Comparison of ENCODE assay signal across 21 cellular contexts in the genomic region with DNA sequence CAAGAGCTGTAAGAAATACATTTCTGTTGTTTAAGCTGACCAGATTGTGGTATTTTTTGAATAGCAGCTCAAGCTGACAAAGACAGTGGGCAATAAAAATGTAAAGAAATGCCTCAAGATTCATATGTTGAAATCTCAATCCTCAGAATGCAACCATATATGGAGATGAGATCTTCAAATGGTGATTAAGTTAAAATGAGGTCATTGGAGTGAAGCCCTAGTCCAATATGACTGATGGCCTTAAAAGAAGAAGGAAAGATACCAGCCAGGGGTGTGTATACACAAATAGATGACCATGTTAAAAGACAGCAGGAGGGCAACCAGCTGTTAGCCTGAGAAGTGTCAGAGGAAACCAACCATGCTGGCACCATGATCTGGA. TPM values are rescaled to one million over a fixed set of nuclear protein-coding genes. Genes with fewer than 3 reads are reported as not detected.
DNase-seq lines count a peak whose midpoint lies in the region; ATAC-seq, FAIRE-seq and TF ChIP-seq lines count a peak whose summit lies in the region.
"Had no signal": no experiment of that assay in that cellular context is flagged by ENCODE, and none has a peak within 500 bp of the region (broad histone marks: within the 10 kb centered on the region; RNA-seq: fewer than 3 reads in every experiment).

No MANE protein-coding gene starts in this region.

- H3K4me1 ChIP-seq in K562 (replicated peaks in 1 of 2; ENCODE audit: control insufficient read depth in 2 of 2, insufficient read depth in 2 of 2, low read length in 2 of 2) (no peaks in the 10 kb centered on the region), testis (no peaks in the 10 kb centered on the region)
- no peaks in the 10 kb centered on the region for H3K4me1 ChIP-seq in CD8-positive, alpha-beta T cell (ENCODE audit: insufficient read depth, low read length)
- H3K4me1 ChIP-seq: A549 had no signal

- no peak for TF ChIP-seq RAD21 in K562 (CRISPR knock-in tag; conservative IDR thresholded peaks at IDR 0.05 in 1 of 2, IDR thresholded peaks at IDR 0.05 in 1 of 2)

- CTCF ChIA-PET in K562 (lab: Yijun Ruan, JAX; ENCODE audit: low intra/inter-chr PET ratio) = no interaction called here
- CTCF ChIA-PET in CD8-positive, alpha-beta T cell (lab: Charles Lee) = no interaction called here

- no peak overlapping the region for H3K4me3 ChIP-seq in K562
- H3K4me3 ChIP-seq in testis = no peak overlapping the region
- H3K4me3 ChIP-seq in CD8-positive, alpha-beta T cell (ENCODE audit: low read depth, low read length) = no peak overlapping the region
- H3K4me3 ChIP-seq: A549, GM12878 had no signal

- H3K9me3 ChIP-seq in K562 (replicated peaks; ENCODE audit: control insufficient read depth, insufficient read depth, low read depth, low read length) (no peaks in the 10 kb centered on the region), testis (no peaks in the 10 kb centered on the region)
- H3K9me3 ChIP-seq in CD8-positive, alpha-beta T cell (ENCODE audit: low read length) = no peaks in the 10 kb centered on the region
- H3K9me3 ChIP-seq: A549 had no signal

- BruUV-seq in K562 (replicated peaks; lab: Mats Ljungman, UMichigan) = no TSS peak

- no peak overlapping the region for H3K4me3 Mint-ChIP-seq in CD8-positive, alpha-beta T cell
- H3K4me3 Mint-ChIP-seq: CD4-positive, CD25-positive, alpha-beta regulatory T cell; T-helper 17 cell had no signal

- TF ChIP-seq POLR2A in K562 (conservative IDR thresholded peaks at IDR 0.05) = no peak
- no peak for TF ChIP-seq POLR2A in testis (IDR thresholded peaks at IDR 0.05)

- H3K4me2 ChIP-seq in K562 (ENCODE audit: insufficient read depth, low read length) = no peak overlapping the region
- H3K4me2 ChIP-seq: A549 had no signal

- no peaks in the 10 kb centered on the region for H3K79me2 ChIP-seq in K562 (ENCODE audit: control insufficient read depth, insufficient read depth, low read length)

- H3K9ac ChIP-seq in K562 (ENCODE audit: insufficient read depth in 1 of 2, low read depth in 2 of 2, low read length in 2 of 2) = no peak overlapping the region

- H3K9me3 Mint-ChIP-seq in CD8-positive, alpha-beta T cell = peaks cover 6% of the 10 kb centered on the region

- no peaks in the 10 kb centered on the region for H4K20me1 ChIP-seq in K562 (replicated peaks; ENCODE audit: control insufficient read depth, insufficient read depth, low read length)

- POLR2A ChIA-PET in K562 (lab: Yijun Ruan, JAX) = interaction anchor here (1.1 kb wide), 1 partner anchor 50 kb away, joined by 3 read pairs; no protein-coding TSS in a partner anchor
- POLR2A ChIA-PET in CD8-positive, alpha-beta T cell (lab: Charles Lee) = interaction anchor here (0.6 kb wide), 2 partner anchors 1017 to 1058 kb away, joined by 3 to 5 read pairs; no protein-coding TSS in a partner anchor

- H3K27me3 Mint-ChIP-seq in CD8-positive, alpha-beta T cell (ENCODE audit: low read depth) = peaks cover 29% of the 10 kb centered on the region

- no peak overlapping the region for H2AFZ ChIP-seq in K562 (ENCODE audit: low read depth, low read length)

- H3K36me3 ChIP-seq in K562 (ENCODE audit: control insufficient read depth, insufficient read depth, low read length) (no peaks in the 10 kb centered on the region), testis (ENCODE audit: low read depth, missing control alignments) (no peaks in the 10 kb centered on the region)
- H3K36me3 ChIP-seq in CD8-positive, alpha-beta T cell (ENCODE audit: insufficient read depth, low read length) = no peaks in the 10 kb centered on the region

- ATAC-seq in K562 = no peak
- ATAC-seq in CD8-positive, alpha-beta T cell = no peak
- ATAC-seq: A549, GM12878, T-helper 17 cell had no signal

- H3K27me3 ChIP-seq in K562 (ENCODE audit: control insufficient read depth in 2 of 2, insufficient read depth in 2 of 2, low read length in 2 of 2) (peaks cover 6 to 15% of the 10 kb centered on the region in 2 experiments; a peak in 4 of 5 replicates), testis (no peaks in the 10 kb centered on the region)
- no peaks in the 10 kb centered on the region for H3K27me3 ChIP-seq in CD8-positive, alpha-beta T cell (ENCODE audit: insufficient read depth, low read length)

- intact Hi-C loops in K562 (cut with micrococcal nuclease) = no loop called here
- intact Hi-C loops in testis (cut with DNase I; ENCODE audit: low total_unique reads) = no loop called here
- intact Hi-C loops in CD8-positive, alpha-beta T cell (cut with DNase I, micrococcal nuclease) = no loop called here

- TF ChIP-seq CTCF in K562 (IDR thresholded peaks at IDR 0.05 in 2 of 3, conservative IDR thresholded peaks at IDR 0.05 in 1 of 3; ENCODE audit: insufficient read depth in 2 of 3, low read depth in 1 of 3, low read length in 3 of 3) (no peak), testis (IDR thresholded peaks at IDR 0.05) (no peak)
- no peak for TF ChIP-seq CTCF in CD8-positive, alpha-beta T cell (IDR thresholded peaks at IDR 0.05)

- H3K9me1 ChIP-seq in K562 (ENCODE audit: control insufficient read depth, insufficient read depth, low read length) = no peaks in the 10 kb centered on the region

- no peak for TF ChIP-seq EP300 in K562 (IDR thresholded peaks at IDR 0.05; ENCODE audit: low read length)

- FAIRE-seq in K562 (lab: Jason Lieb, UNC) = no peak
- FAIRE-seq: A549, GM12878, H1, RCC 7860 had no signal

- DNase-seq in AML-193 (lab: John Stamatoyannopoulos, UW) (peak; percentile 40 to 53), GF-D8 (lab: John Stamatoyannopoulos, UW) (peak; percentile 42), MV-4-11 (lab: John Stamatoyannopoulos, UW) (peak; percentile 92), K562 (ENCODE audit: extremely low read depth in 1 of 4, low spot score in 3 of 4) (no peak), iPS-NIHi11 (ENCODE audit: low spot score) (no peak), testis (no peak), NCI-H446 (lab: John Stamatoyannopoulos, UW) (no peak)
- DNase-seq in CD8-positive, alpha-beta T cell = no peak
- DNase-seq: CD4-positive, CD25-positive, alpha-beta regulatory T cell; NCI-H1105 treated with DMSO at 0.1 percent for 48 hours; NCI-H1930; NCI-H2171 treated with DMSO at 0.1 percent for 48 hours; NCI-H774; Right ventricle myocardium superior; T-helper 17 cell had no signal

- in situ Hi-C loops in K562 (cut with MboI) = no loop called here

- no peaks in the 10 kb centered on the region for H3K4me1 Mint-ChIP-seq in CD8-positive, alpha-beta T cell (ENCODE audit: low read depth)
- H3K4me1 Mint-ChIP-seq: CD4-positive, CD25-positive, alpha-beta regulatory T cell; T-helper 17 cell had no signal

- no peak overlapping the region for H3K27ac ChIP-seq in K562 (ENCODE audit: extremely low read depth, low read depth, low read length)
- no peak overlapping the region for H3K27ac ChIP-seq in testis
- no peak overlapping the region for H3K27ac ChIP-seq in CD8-positive, alpha-beta T cell (ENCODE audit: low read depth, low read length)
- H3K27ac ChIP-seq: A549 had no signal

- no peaks in the 10 kb centered on the region for H3K36me3 Mint-ChIP-seq in CD8-positive, alpha-beta T cell
- H3K36me3 Mint-ChIP-seq: CD4-positive, CD25-positive, alpha-beta regulatory T cell had no signal

- H3K27ac Mint-ChIP-seq in CD8-positive, alpha-beta T cell = no peak overlapping the region
- H3K27ac Mint-ChIP-seq: CD4-positive, CD25-positive, alpha-beta regulatory T cell; T-helper 17 cell had no signal

RNA-seq across cellular contexts. Expression of gene DDO, which starts 7.1 kb away (rescaled TPM):
- total RNA-seq in K562 (2011; cell fraction: chromatin; rRNA removed; ENCODE audit: low replicate concordance) = not detected in 2 replicates
- total RNA-seq in K562 (2011; cell fraction: nucleolus; rRNA removed) = not detected in 2 replicates
- not detected in 2 replicates for total RNA-seq in K562 (2011; cell fraction: nucleoplasm; rRNA removed)
- not detected in 2 replicates for total RNA-seq in K562 (2014; rRNA removed)
- total RNA-seq in K562 (2014; rRNA removed; fragmentation: Illumina TruSeq; extraction: Trizol) = 0.10 TPM in 1 of 2 replicates, not detected in the other
- 0.11 TPM in 1 of 2 replicates, not detected in the other for total RNA-seq in K562 (2015; rRNA removed; fragmentation: Illumina TruSeq; extraction: Trizol)
- 0.09 TPM in 1 of 2 replicates, not detected in the other for total RNA-seq in K562 (2021)
- not detected in 2 replicates for polyA plus RNA-seq in K562 (2011; rRNA removed)
- 0.03 TPM in 1 of 2 replicates, not detected in the other for polyA plus RNA-seq in K562 (2011; cell fraction: cytosol; rRNA removed)
- not detected in 2 replicates for polyA plus RNA-seq in K562 (2011; cell fraction: nucleus; rRNA removed)
- 0.09 and 0.37 TPM in 2 replicates for polyA plus RNA-seq in K562 (2012)
- polyA plus RNA-seq in K562 (2014; fragmentation: Illumina TruSeq; extraction: Trizol) = not detected in 2 replicates
- polyA plus RNA-seq in K562 (2014; fragmentation: Nextera tagmentation; extraction: Ambion mirVana) = not detected
- not detected in 2 replicates for polyA plus RNA-seq in K562 (2014; rRNA removed)
- polyA minus RNA-seq in K562 (2011; rRNA and poly(A)+ RNA removed) = not detected in 2 replicates
- not detected in 2 replicates for polyA minus RNA-seq in K562 (2011; cell fraction: cytosol; rRNA and poly(A)+ RNA removed)
- not detected in 2 replicates for polyA minus RNA-seq in K562 (2011; cell fraction: nucleus; rRNA and poly(A)+ RNA removed)
- total RNA-seq in testis = under 1 TPM; 0.19 to 0.24 TPM
- 0.73 TPM for polyA plus RNA-seq in testis (ENCODE audit: insufficient read depth, low read depth, low replicate concordance)
- not detected for total RNA-seq in CD8-positive, alpha-beta T cell
- total RNA-seq: CD4-positive, CD25-positive, alpha-beta regulatory T cell; G401; H1 had no signal
- polyA plus RNA-seq: CD4-positive, CD25-positive, alpha-beta regulatory T cell; H1 had no signal

RNA-seq across cellular contexts. Expression of gene SLC22A16, which starts 54.0 kb away (rescaled TPM):
- not detected in 2 replicates for total RNA-seq in K562 (2011; cell fraction: chromatin; rRNA removed; ENCODE audit: low replicate concordance)
- not detected in 2 replicates for total RNA-seq in K562 (2011; cell fraction: nucleolus; rRNA removed)
- total RNA-seq in K562 (2011; cell fraction: nucleoplasm; rRNA removed) = not detected in 2 replicates
- total RNA-seq in K562 (2014; rRNA removed) (not detected in 2 replicates), K562 (2014; rRNA removed; fragmentation: Illumina TruSeq; extraction: Trizol) (not detected in 2 replicates), K562 (2015; rRNA removed; fragmentation: Illumina TruSeq; extraction: Trizol) (not detected in 2 replicates), K562 (2021) (not detected in 2 replicates), testis (10 to 100 TPM; 17.2 to 25.0 TPM)
- polyA plus RNA-seq in K562 (2011; rRNA removed) (not detected in 2 replicates), K562 (2014; fragmentation: Illumina TruSeq; extraction: Trizol) (not detected in 2 replicates), K562 (2014; fragmentation: Nextera tagmentation; extraction: Ambion mirVana) (not detected), K562 (2014; rRNA removed) (not detected in 2 replicates), testis (ENCODE audit: insufficient read depth, low read depth, low replicate concordance) (49.5 TPM)
- not detected in 2 replicates for polyA plus RNA-seq in K562 (2011; cell fraction: cytosol; rRNA removed)
- polyA plus RNA-seq in K562 (2011; cell fraction: nucleus; rRNA removed) = not detected in 2 replicates
- polyA plus RNA-seq in K562 (2012) = not detected in 2 replicates
- not detected in 2 replicates for polyA minus RNA-seq in K562 (2011; rRNA and poly(A)+ RNA removed)
- polyA minus RNA-seq in K562 (2011; cell fraction: cytosol; rRNA and poly(A)+ RNA removed) = not detected in 2 replicates
- polyA minus RNA-seq in K562 (2011; cell fraction: nucleus; rRNA and poly(A)+ RNA removed) = not detected in 2 replicates
- total RNA-seq in CD8-positive, alpha-beta T cell = not detected
- total RNA-seq: GM12878, H1, NCI-H460, Right ventricle myocardium superior, T-helper 17 cell had no signal
- polyA plus RNA-seq: A549; CD4-positive, CD25-positive, alpha-beta regulatory T cell; GM12878; H1 had no signal

Comparison
In these comparisons a context has a peak if more than half of its experiments do, and no peak if none do; other contexts are left out.
1. DNase-seq: peak in AML-193 (2 of 2), GF-D8 (single experiment) and MV-4-11 (single experiment); none in K562 (0 of 4), iPS-NIHi11 (single experiment), testis (single experiment), NCI-H446 (0 of 2) and CD8-positive, alpha-beta T cell (0 of 7).
2. RNA of gene SLC22A16, which starts 54.0 kb away (total RNA-seq): 17.2 to 25.0 TPM in testis; not detected in K562 and not detected in CD8-positive, alpha-beta T cell; every median in the first group is over 10 times any median in the second.